In the genomic region with DNA sequence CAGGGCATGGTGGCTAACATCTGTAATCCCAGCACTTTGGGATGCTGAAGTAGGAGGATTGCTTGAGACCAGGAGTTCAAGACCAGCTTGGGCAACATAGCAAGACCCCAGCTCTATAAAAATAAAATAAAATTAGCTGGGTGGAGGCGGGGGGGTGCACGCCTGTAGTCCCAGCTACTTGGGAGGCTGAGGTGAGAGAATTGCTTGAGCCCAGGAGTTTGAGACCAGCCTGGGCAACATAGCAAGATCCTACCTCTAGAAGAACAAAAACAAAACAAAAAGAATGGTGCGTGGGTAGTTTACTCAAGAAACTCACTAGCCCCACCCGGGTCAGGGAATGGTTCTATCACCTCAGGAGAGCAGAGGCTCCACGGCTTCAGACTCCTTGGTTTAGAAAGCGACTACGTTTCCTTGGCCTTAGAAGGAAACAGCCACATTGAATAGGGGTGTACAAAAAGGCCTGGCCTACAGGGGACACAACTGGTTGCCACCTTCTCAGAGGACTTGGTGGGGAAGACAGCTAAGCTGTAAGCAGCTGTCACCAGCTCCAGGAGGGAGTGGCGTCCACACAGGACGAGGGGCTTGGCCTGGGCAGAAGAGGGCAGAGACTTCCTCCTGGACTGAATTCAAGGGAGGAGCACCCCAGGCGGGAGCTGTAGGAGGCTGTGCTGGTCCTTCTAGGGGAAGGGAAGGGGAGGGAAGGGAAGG, we compare ENCODE assay signal across 7 cellular contexts. TPM values are rescaled to one million over a fixed set of nuclear protein-coding genes. Genes with fewer than 3 reads are reported as not detected.
A peak's percentile ranks its signal among the peaks of the same experiment; 100 is the strongest.
DNase-seq lines count a peak whose midpoint lies in the region; TF ChIP-seq lines count a peak whose summit lies in the region.
"Had no signal": no experiment of that assay in that cellular context is flagged by ENCODE, and none has a peak within 500 bp of the region (broad histone marks: within the 10 kb centered on the region; RNA-seq: fewer than 3 reads in every experiment).

No MANE protein-coding gene starts in this region.

- TF ChIP-seq CTCF in GM20000 (IDR thresholded peaks at IDR 0.05; ENCODE audit: extremely low read depth, missing control alignments), result no peak

- H3K4me1 Mint-ChIP-seq in activated CD4-positive, alpha-beta T cell treated with anti-CD3 and anti-CD28 coated beads, Interleukin-2, amount 10 ng/mL, durations not matched to agents 24 days and 14 days, result peaks cover 32% of the 10 kb centered on the region
- peaks cover 51% of the 10 kb centered on the region for H3K4me1 Mint-ChIP-seq in activated T-helper 1 cell treated with anti-CD3 and anti-CD28 coated beads, Interleukin-12 subunit alpha, Interleukin-12 subunit beta, Interleukin-2, Interleukin-4 antibody, amounts not matched to agents 30 ng/mL and 10 ng/mL and 1 ng/mL, durations not matched to agents 14 hours and 24 hours and 36 hours (ENCODE audit: low read depth)

- H3K36me3 ChIP-seq in mucosa of rectum (ENCODE audit: control insufficient read depth in 2 of 2, insufficient read depth in 2 of 2, low read length in 2 of 2), result no peaks in the 10 kb centered on the region

- H3K4me3 ChIP-seq in mucosa of rectum (ENCODE audit: low read length in 2 of 2), result peak overlapping the region; percentile 52 to 75

- no peaks in the 10 kb centered on the region for H3K27me3 ChIP-seq in mucosa of rectum (ENCODE audit: control insufficient read depth in 2 of 2, insufficient read depth in 2 of 2, low read length in 2 of 2)
- H3K27me3 ChIP-seq: pancreas had no signal

- no peaks in the 10 kb centered on the region for H3K9me3 Mint-ChIP-seq in activated CD4-positive, alpha-beta T cell treated with anti-CD3 and anti-CD28 coated beads, Interleukin-2, amount 10 ng/mL, durations not matched to agents 24 days and 14 days
- H3K9me3 Mint-ChIP-seq in activated T-helper 1 cell treated with anti-CD3 and anti-CD28 coated beads, Interleukin-12 subunit alpha, Interleukin-12 subunit beta, Interleukin-2, Interleukin-4 antibody, amounts not matched to agents 30 ng/mL and 10 ng/mL and 1 ng/mL, durations not matched to agents 14 hours and 24 hours and 36 hours, result no peaks in the 10 kb centered on the region

- peak overlapping the region; percentile 86 for H3K4me3 Mint-ChIP-seq in activated CD4-positive, alpha-beta T cell treated with anti-CD3 and anti-CD28 coated beads, Interleukin-2, amount 10 ng/mL, durations not matched to agents 24 days and 14 days
- H3K4me3 Mint-ChIP-seq in activated T-helper 1 cell treated with anti-CD3 and anti-CD28 coated beads, Interleukin-12 subunit alpha, Interleukin-12 subunit beta, Interleukin-2, Interleukin-4 antibody, amounts not matched to agents 30 ng/mL and 10 ng/mL and 1 ng/mL, durations not matched to agents 14 hours and 24 hours and 36 hours, result peak overlapping the region; percentile 86

- no peaks in the 10 kb centered on the region for H3K27me3 Mint-ChIP-seq in activated CD4-positive, alpha-beta T cell treated with anti-CD3 and anti-CD28 coated beads, Interleukin-2, amount 10 ng/mL, durations not matched to agents 24 days and 14 days
- no peaks in the 10 kb centered on the region for H3K27me3 Mint-ChIP-seq in activated T-helper 1 cell treated with anti-CD3 and anti-CD28 coated beads, Interleukin-12 subunit alpha, Interleukin-12 subunit beta, Interleukin-2, Interleukin-4 antibody, amounts not matched to agents 30 ng/mL and 10 ng/mL and 1 ng/mL, durations not matched to agents 14 hours and 24 hours and 36 hours (ENCODE audit: insufficient read depth)

- intact Hi-C loops in activated CD4-positive, alpha-beta T cell treated with anti-CD3 and anti-CD28 coated beads, Interleukin-2, amount 10 ng/mL, durations not matched to agents 24 days and 14 days (cut with micrococcal nuclease), result no loop called here
- intact Hi-C loops in activated T-helper 1 cell treated with anti-CD3 and anti-CD28 coated beads, Interleukin-12 subunit alpha, Interleukin-12 subunit beta, Interleukin-2, Interleukin-4 antibody, amounts not matched to agents 30 ng/mL and 10 ng/mL and 1 ng/mL, durations not matched to agents 14 hours and 24 hours and 36 hours (cut with micrococcal nuclease), result loop anchor here (2.0 kb wide), 1 partner anchor 65 kb away; no protein-coding TSS in a partner anchor

- H3K9ac ChIP-seq in mucosa of rectum (ENCODE audit: low read depth in 1 of 2, low read length in 2 of 2), result peak overlapping the region; percentile 50 to 56

- peak overlapping the region; percentile 56 to 91 for H3K27ac ChIP-seq in mucosa of rectum (ENCODE audit: low read depth in 2 of 2, low read length in 2 of 2)

- peaks cover 16% of the 10 kb centered on the region for H3K36me3 Mint-ChIP-seq in activated CD4-positive, alpha-beta T cell treated with anti-CD3 and anti-CD28 coated beads, Interleukin-2, amount 10 ng/mL, durations not matched to agents 24 days and 14 days (ENCODE audit: low read depth)
- H3K36me3 Mint-ChIP-seq in activated T-helper 1 cell treated with anti-CD3 and anti-CD28 coated beads, Interleukin-12 subunit alpha, Interleukin-12 subunit beta, Interleukin-2, Interleukin-4 antibody, amounts not matched to agents 30 ng/mL and 10 ng/mL and 1 ng/mL, durations not matched to agents 14 hours and 24 hours and 36 hours (ENCODE audit: low read depth), result peaks cover 17% of the 10 kb centered on the region

- H3K9me3 ChIP-seq in mucosa of rectum (ENCODE audit: control insufficient read depth in 2 of 2, low read length in 2 of 2), result no peaks in the 10 kb centered on the region
- H3K9me3 ChIP-seq: pancreas had no signal

- H3K27ac Mint-ChIP-seq in activated CD4-positive, alpha-beta T cell treated with anti-CD3 and anti-CD28 coated beads, Interleukin-2, amount 10 ng/mL, durations not matched to agents 24 days and 14 days, result peak overlapping the region; percentile 76
- peak overlapping the region; percentile 86 for H3K27ac Mint-ChIP-seq in activated T-helper 1 cell treated with anti-CD3 and anti-CD28 coated beads, Interleukin-12 subunit alpha, Interleukin-12 subunit beta, Interleukin-2, Interleukin-4 antibody, amounts not matched to agents 30 ng/mL and 10 ng/mL and 1 ng/mL, durations not matched to agents 14 hours and 24 hours and 36 hours

- DNase-seq in activated CD4-positive, alpha-beta T cell treated with anti-CD3 and anti-CD28 coated beads, Interleukin-2, amount 10 ng/mL, durations not matched to agents 24 days and 14 days, result peak; percentile 75
- DNase-seq in activated CD4-positive, alpha-beta T cell treated with anti-CD3 and anti-CD28 coated beads for 4 hours, result no peak
- no peak for DNase-seq in activated T-helper 1 cell treated with anti-CD3 and anti-CD28 coated beads, Interleukin-12 subunit alpha, Interleukin-12 subunit beta, Interleukin-2, Interleukin-4 antibody, amounts not matched to agents 30 ng/mL and 10 ng/mL and 1 ng/mL, durations not matched to agents 14 hours and 24 hours and 36 hours (ENCODE audit: low spot score)
- DNase-seq in GM20000 (ENCODE audit: low spot score) (no peak), NCI-H2081 treated with DMSO at 0.1 percent for 48 hours (lab: John Stamatoyannopoulos, UW) (no peak)

- peaks cover 11 to 17% of the 10 kb centered on the region in 2 donors for H3K4me1 ChIP-seq in mucosa of rectum (ENCODE audit: control insufficient read depth in 2 of 2, insufficient read depth in 2 of 2, low read length in 2 of 2)

RNA-seq across cellular contexts. Expression of a gene that starts 0.7 kb away (rescaled TPM):
- total RNA-seq in activated CD4-positive, alpha-beta T cell treated with anti-CD3 and anti-CD28 coated beads, Interleukin-2, amount 10 ng/mL, durations not matched to agents 24 days and 14 days, result 66.7 and 69.0 TPM in 2 replicates
- total RNA-seq in activated T-helper 1 cell treated with anti-CD3 and anti-CD28 coated beads, Interleukin-12 subunit alpha, Interleukin-12 subunit beta, Interleukin-2, Interleukin-4 antibody, amounts not matched to agents 30 ng/mL and 10 ng/mL and 1 ng/mL, durations not matched to agents 14 hours and 24 hours and 36 hours, result 65.8 and 66.8 TPM in 2 replicates

RNA-seq across cellular contexts. Expression of a gene that starts 1.0 kb away (rescaled TPM):
- total RNA-seq in activated CD4-positive, alpha-beta T cell treated with anti-CD3 and anti-CD28 coated beads, Interleukin-2, amount 10 ng/mL, durations not matched to agents 24 days and 14 days, result 31.0 and 33.4 TPM in 2 replicates
- total RNA-seq in activated T-helper 1 cell treated with anti-CD3 and anti-CD28 coated beads, Interleukin-12 subunit alpha, Interleukin-12 subunit beta, Interleukin-2, Interleukin-4 antibody, amounts not matched to agents 30 ng/mL and 10 ng/mL and 1 ng/mL, durations not matched to agents 14 hours and 24 hours and 36 hours, result 26.2 and 27.7 TPM in 2 replicates

RNA-seq across cellular contexts. Expression of a gene that starts 17.8 kb away (rescaled TPM):
- 123 and 125 TPM in 2 replicates for total RNA-seq in activated CD4-positive, alpha-beta T cell treated with anti-CD3 and anti-CD28 coated beads, Interleukin-2, amount 10 ng/mL, durations not matched to agents 24 days and 14 days
- 131 and 133 TPM in 2 replicates for total RNA-seq in activated T-helper 1 cell treated with anti-CD3 and anti-CD28 coated beads, Interleukin-12 subunit alpha, Interleukin-12 subunit beta, Interleukin-2, Interleukin-4 antibody, amounts not matched to agents 30 ng/mL and 10 ng/mL and 1 ng/mL, durations not matched to agents 14 hours and 24 hours and 36 hours

RNA-seq across cellular contexts. Expression of a gene that starts 27.9 kb away (rescaled TPM):
- total RNA-seq in activated CD4-positive, alpha-beta T cell treated with anti-CD3 and anti-CD28 coated beads, Interleukin-2, amount 10 ng/mL, durations not matched to agents 24 days and 14 days, result 38.7 and 40.6 TPM in 2 replicates
- 39.4 and 39.6 TPM in 2 replicates for total RNA-seq in activated T-helper 1 cell treated with anti-CD3 and anti-CD28 coated beads, Interleukin-12 subunit alpha, Interleukin-12 subunit beta, Interleukin-2, Interleukin-4 antibody, amounts not matched to agents 30 ng/mL and 10 ng/mL and 1 ng/mL, durations not matched to agents 14 hours and 24 hours and 36 hours

RNA-seq across cellular contexts. Expression of a gene that starts 40.0 kb away (rescaled TPM):
- total RNA-seq in activated CD4-positive, alpha-beta T cell treated with anti-CD3 and anti-CD28 coated beads, Interleukin-2, amount 10 ng/mL, durations not matched to agents 24 days and 14 days, result not detected in 2 replicates
- total RNA-seq in activated T-helper 1 cell treated with anti-CD3 and anti-CD28 coated beads, Interleukin-12 subunit alpha, Interleukin-12 subunit beta, Interleukin-2, Interleukin-4 antibody, amounts not matched to agents 30 ng/mL and 10 ng/mL and 1 ng/mL, durations not matched to agents 14 hours and 24 hours and 36 hours, result not detected in 2 replicates
- total RNA-seq: pancreas had no signal
